In the genomic region with DNA sequence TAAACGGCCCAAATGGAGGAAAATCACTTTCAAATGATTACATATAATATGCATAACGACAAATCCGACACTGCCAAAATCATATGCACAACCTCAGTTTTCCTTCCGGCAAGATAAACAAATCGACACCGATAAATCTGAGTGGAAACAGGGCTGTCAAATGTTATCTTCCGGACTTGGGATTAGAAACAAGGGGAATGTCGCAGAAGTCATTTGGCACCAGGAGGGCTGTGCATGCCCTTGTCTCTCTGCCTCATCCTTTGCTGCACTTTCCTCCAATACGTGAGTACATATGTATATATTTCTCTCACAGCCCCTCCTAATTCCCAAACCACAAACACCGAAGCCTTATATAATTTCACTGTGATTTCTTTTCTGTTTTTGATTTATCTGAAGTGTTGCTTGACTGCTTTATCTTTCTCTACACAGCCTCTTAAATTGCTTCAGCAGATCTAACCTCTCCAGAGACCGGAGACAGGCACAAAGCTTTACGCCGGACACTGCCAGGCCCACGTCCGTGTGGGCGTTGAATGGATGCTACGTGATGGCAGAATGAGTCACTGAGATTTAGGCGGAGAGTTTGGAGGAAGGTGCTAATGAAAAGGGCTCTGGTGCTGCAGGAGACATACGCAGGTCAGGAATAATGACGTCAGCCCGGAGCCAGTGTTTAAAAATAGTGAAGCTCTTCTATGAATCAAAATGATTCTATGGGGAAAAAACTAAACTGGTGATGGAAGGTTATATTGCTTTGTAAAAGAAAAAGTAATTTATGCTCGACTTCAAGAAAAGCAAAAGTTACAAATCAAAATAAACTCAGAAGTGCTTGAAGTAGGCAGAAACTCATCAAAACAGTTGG, we compare ENCODE assay signal across 1 cellular context.
TF ChIP-seq lines count a peak whose summit lies in the region.

No MANE protein-coding gene starts in this region.

TF ChIP-seq in GM12878, 131 proteins besides CTCF, POLR2A, EP300 and RAD21:
- TF ChIP-seq STAT1 (conservative IDR thresholded peaks at IDR 0.05) (no peak), ATF7 (IDR thresholded peaks at IDR 0.05; ENCODE audit: low read depth) (0 out of 2 replicates have a peak, but pooled peaks have one; percentile 21)
